ENCODE assay signal across 13 cellular contexts in the genomic region with DNA sequence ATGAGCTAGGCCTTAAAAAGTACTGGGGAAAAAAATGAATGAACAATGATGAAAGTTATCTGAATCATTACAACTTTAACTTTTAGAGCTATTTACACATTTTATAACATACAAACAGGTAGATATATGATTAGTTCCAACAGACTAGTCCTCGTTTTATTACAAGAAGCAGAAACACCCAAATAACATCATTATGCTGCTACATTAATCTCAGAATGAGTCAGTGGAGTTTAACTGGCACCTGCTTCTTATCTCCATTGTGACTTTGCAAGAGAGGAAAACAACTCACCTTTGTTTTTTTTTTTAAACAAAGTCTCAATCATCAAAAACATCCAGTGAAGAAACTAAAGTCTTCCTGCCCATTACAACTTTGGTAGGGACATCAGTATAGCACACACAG. TPM values are rescaled to one million over a fixed set of nuclear protein-coding genes. Genes with fewer than 3 reads are reported as not detected.
DNase-seq lines count a peak whose midpoint lies in the region; ATAC-seq and TF ChIP-seq lines count a peak whose summit lies in the region.
"Had no signal": no experiment of that assay in that cellular context is flagged by ENCODE, and none has a peak within 500 bp of the region (broad histone marks: within the 10 kb centered on the region; RNA-seq: fewer than 3 reads in every experiment).

No MANE protein-coding gene starts in this region.

- no peaks in the 10 kb centered on the region; the same call in 1 of the 2 replicates for H3F3A ChIP-seq in Loucy (ENCODE audit: low read depth)

- H3K4me3 ChIP-seq in Loucy (ENCODE audit: low read length, poor library complexity, severe bottlenecking) (no peak overlapping the region), lower lobe of right lung (no peak overlapping the region)
- H3K4me3 ChIP-seq: adrenal gland, coronary artery, HAP-1 had no signal

- no peak for DNase-seq in activated T-cell treated with anti-CD3 and anti-CD28 coated beads, Interleukin-2, amount 50 U/mL, for 4 hours
- no peak for DNase-seq in activated T-cell treated with anti-CD3 and anti-CD28 coated beads, Interleukin-2, amount 50 U/mL, for 1 hour
- no peak for DNase-seq in effector memory CD8-positive, alpha-beta T cell
- no peak for DNase-seq in stimulated activated naive CD8-positive, alpha-beta T cell treated with anti-CD3 and anti-CD28 coated beads, Interleukin-15, amount 100 ng/mL, for 72 hours
- no peak for DNase-seq in medulla oblongata (ENCODE audit: extremely low spot score)
- DNase-seq in lower lobe of right lung, result no peak
- DNase-seq: ACHN, adrenal gland, DMS53 had no signal

- H3K4me1 ChIP-seq in Loucy (ENCODE audit: insufficient read depth, low read length, poor library complexity, severe bottlenecking) (peaks cover 78% of the 10 kb centered on the region), lower lobe of right lung (peaks cover 42% of the 10 kb centered on the region)

- peak; percentile 20 to 42 for ATAC-seq in activated T-cell treated with anti-CD3 and anti-CD28 coated beads, Interleukin-2, amount 50 U/mL, for 4 hours
- ATAC-seq in effector memory CD8-positive, alpha-beta T cell (replicated peaks), result no peak
- peak; percentile 53 for ATAC-seq in stimulated activated naive CD8-positive, alpha-beta T cell treated with anti-CD3 and anti-CD28 coated beads, Interleukin-15, amount 100 ng/mL, for 72 hours
- ATAC-seq in GM21737 (IDR thresholded peaks at IDR 0.05; ENCODE audit: unreplicated experiment) (no peak), lower lobe of right lung (no peak)

- H3K4me3 Mint-ChIP-seq in activated T-cell treated with anti-CD3 and anti-CD28 coated beads, Interleukin-2, amount 50 U/mL, for 4 hours, result no peak overlapping the region
- H3K4me3 Mint-ChIP-seq in effector memory CD8-positive, alpha-beta T cell, result peak overlapping the region; percentile 70 to 74
- peak overlapping the region; percentile 77 to 80 for H3K4me3 Mint-ChIP-seq in stimulated activated naive CD8-positive, alpha-beta T cell treated with anti-CD3 and anti-CD28 coated beads, Interleukin-15, amount 100 ng/mL, for 72 hours

- peaks cover 84% of the 10 kb centered on the region for H3K79me2 ChIP-seq in Loucy (ENCODE audit: insufficient read depth, low read length)

- peak overlapping the region; percentile 41 to 64 for H3K27ac Mint-ChIP-seq in effector memory CD8-positive, alpha-beta T cell
- H3K27ac Mint-ChIP-seq in stimulated activated naive CD8-positive, alpha-beta T cell treated with anti-CD3 and anti-CD28 coated beads, Interleukin-15, amount 100 ng/mL, for 72 hours, result peak overlapping the region; percentile 84 to 88

- peaks cover 2% of the 10 kb centered on the region for H3K36me3 Mint-ChIP-seq in activated T-cell treated with anti-CD3 and anti-CD28 coated beads, Interleukin-2, amount 50 U/mL, for 4 hours (ENCODE audit: insufficient read depth)
- no peaks in the 10 kb centered on the region for H3K36me3 Mint-ChIP-seq in effector memory CD8-positive, alpha-beta T cell (ENCODE audit: insufficient read depth)

- H3K9me3 ChIP-seq in Loucy (ENCODE audit: insufficient read depth, low read depth, low read length) (no peaks in the 10 kb centered on the region), lower lobe of right lung (no peaks in the 10 kb centered on the region)
- H3K9me3 ChIP-seq: adrenal gland, HAP-1 had no signal

- intact Hi-C loops in lower lobe of right lung (cut with DNase I), result no loop called here

- H3K27ac ChIP-seq in lower lobe of right lung, result no peak overlapping the region
- H3K27ac ChIP-seq: adrenal gland, coronary artery had no signal

- no peak overlapping the region for H3K9ac ChIP-seq in Loucy (ENCODE audit: low read depth, low read length, poor library complexity, severe bottlenecking)

- H4K20me1 ChIP-seq in Loucy (ENCODE audit: insufficient read depth, low read length, poor library complexity, severe bottlenecking), result peaks cover 55% of the 10 kb centered on the region

- H3K27me3 ChIP-seq in Loucy (ENCODE audit: insufficient read depth, low read length, poor library complexity, severe bottlenecking), result no peaks in the 10 kb centered on the region
- no peaks in the 10 kb centered on the region for H3K27me3 ChIP-seq in lower lobe of right lung (ENCODE audit: low read depth)
- H3K27me3 ChIP-seq: adrenal gland had no signal

- no peaks in the 10 kb centered on the region for H3K9me2 ChIP-seq in Loucy (replicated peaks; ENCODE audit: low read depth, low read length)

- no peaks in the 10 kb centered on the region for H3K27me3 Mint-ChIP-seq in activated T-cell treated with anti-CD3 and anti-CD28 coated beads, Interleukin-2, amount 50 U/mL, for 4 hours (ENCODE audit: low read depth)
- H3K27me3 Mint-ChIP-seq in effector memory CD8-positive, alpha-beta T cell, result no peaks in the 10 kb centered on the region
- no peaks in the 10 kb centered on the region for H3K27me3 Mint-ChIP-seq in stimulated activated naive CD8-positive, alpha-beta T cell treated with anti-CD3 and anti-CD28 coated beads, Interleukin-15, amount 100 ng/mL, for 72 hours

- no peak for TF ChIP-seq CTCF in Loucy (conservative IDR thresholded peaks at IDR 0.05; ENCODE audit: low read length)
- TF ChIP-seq CTCF in lower lobe of right lung (IDR thresholded peaks at IDR 0.05), result no peak

- no peak overlapping the region for H2AFZ ChIP-seq in Loucy (ENCODE audit: low read length)

- H3K36me3 ChIP-seq in Loucy (ENCODE audit: insufficient read depth, low read length), result no peaks in the 10 kb centered on the region
- no peaks in the 10 kb centered on the region for H3K36me3 ChIP-seq in lower lobe of right lung
- H3K36me3 ChIP-seq: adrenal gland, HAP-1 had no signal

- peaks cover 91% of the 10 kb centered on the region for H3K4me1 Mint-ChIP-seq in activated T-cell treated with anti-CD3 and anti-CD28 coated beads, Interleukin-2, amount 50 U/mL, for 4 hours (ENCODE audit: low read depth)
- H3K4me1 Mint-ChIP-seq in effector memory CD8-positive, alpha-beta T cell (ENCODE audit: low read depth in 2 of 2), result peaks cover 63 to 93% of the 10 kb centered on the region in 2 donors
- H3K4me1 Mint-ChIP-seq in stimulated activated naive CD8-positive, alpha-beta T cell treated with anti-CD3 and anti-CD28 coated beads, Interleukin-15, amount 100 ng/mL, for 72 hours, result peaks cover 94% of the 10 kb centered on the region

- H3K9me3 Mint-ChIP-seq in activated T-cell treated with anti-CD3 and anti-CD28 coated beads, Interleukin-2, amount 50 U/mL, for 4 hours, result no peaks in the 10 kb centered on the region
- H3K9me3 Mint-ChIP-seq in effector memory CD8-positive, alpha-beta T cell, result no peaks in the 10 kb centered on the region
- no peaks in the 10 kb centered on the region for H3K9me3 Mint-ChIP-seq in stimulated activated naive CD8-positive, alpha-beta T cell treated with anti-CD3 and anti-CD28 coated beads, Interleukin-15, amount 100 ng/mL, for 72 hours

- H3K4me2 ChIP-seq in Loucy (ENCODE audit: low read depth, low read length, poor library complexity, severe bottlenecking), result peak overlapping the region; percentile 7

RNA-seq across cellular contexts. Expression of gene ATP8A1, which starts 15.2 kb away (rescaled TPM):
- 10 to 100 TPM in 2 of 3 donors, 1 to 10 TPM in 1; 8.1 to 14.8 (median 11.4) TPM for total RNA-seq in activated T-cell treated with anti-CD3 and anti-CD28 coated beads, Interleukin-2, amount 50 U/mL, for 4 hours
- 84.7 TPM for total RNA-seq in lower lobe of right lung

Comparison
In these comparisons a context has a peak if more than half of its experiments do, and no peak if none do; other contexts are left out.
1. ATAC-seq: peak in activated T-cell treated with anti-CD3 and anti-CD28 coated beads, Interleukin-2, amount 50 U/mL, for 4 hours (2 of 2) and stimulated activated naive CD8-positive, alpha-beta T cell treated with anti-CD3 and anti-CD28 coated beads, Interleukin-15, amount 100 ng/mL, for 72 hours (single experiment); none in effector memory CD8-positive, alpha-beta T cell (single experiment), GM21737 (single experiment) and lower lobe of right lung (0 of 2).